Comparison of ENCODE assay signal across 33 cellular contexts in genomic region chr11:99410636-99411035, GRCh38.
"Had no signal": no experiment of that assay in that cellular context is flagged by ENCODE, and none has a peak within 500 bp of the region (broad histone marks: within the 10 kb centered on the region; RNA-seq: fewer than 3 reads in every experiment).

No MANE protein-coding gene starts in this region.

- FAIRE-seq: astrocyte, bronchial epithelial cell had no signal

- H3K4me1 ChIP-seq: esophagus muscularis mucosa, foreskin keratinocyte, gastroesophageal sphincter had no signal

- H3K4me3 ChIP-seq: coronary artery, dorsolateral prefrontal cortex, esophagus muscularis mucosa, gastroesophageal sphincter had no signal

- H3K36me3 ChIP-seq: brain microvascular endothelial cell, esophagus muscularis mucosa, gastroesophageal sphincter, WERI-Rb-1 had no signal

- H3K27me3 ChIP-seq: brain microvascular endothelial cell, esophagus muscularis mucosa, foreskin keratinocyte, gastroesophageal sphincter had no signal

- H3K36me3 Mint-ChIP-seq: activated naive CD8-positive, alpha-beta T cell had no signal

- H3K4me3 Mint-ChIP-seq: activated B cell treated with CpG ODN at 0.5 μM for 24 hours; activated CD8-positive, alpha-beta T cell treated with anti-CD3 and anti-CD28 coated beads for 36 hours; activated naive CD8-positive, alpha-beta T cell; activated T-cell treated with anti-CD3 and anti-CD28 coated beads, Interleukin-2, amount 50 U/mL, for 4 hours; activated T-helper 17 cell treated with anti-CD3 and anti-CD28 coated beads, Interleukin-2, amount 50 U/mL, for 72 hours; central memory CD8-positive, alpha-beta T cell; dendritic cell treated with granulocyte-macrophage colony-stimulating factor and Interleukin-4, amounts not matched to agents 40 ng/mL and 50 ng/mL, for 4 days; endodermal cell; T-helper 17 cell; T-helper 2 cell treated with Interferon-gamma antibody and Interleukin-4, amounts not matched to agents 5 μg/mL and 100 μg/mL, for 36 hours had no signal

- H3K27ac Mint-ChIP-seq: activated B cell treated with CpG ODN at 0.5 μM for 24 hours; activated CD8-positive, alpha-beta T cell treated with anti-CD3 and anti-CD28 coated beads for 36 hours; activated naive CD8-positive, alpha-beta T cell; activated T-helper 17 cell treated with anti-CD3 and anti-CD28 coated beads, Interleukin-2, amount 50 U/mL, for 72 hours; dendritic cell treated with granulocyte-macrophage colony-stimulating factor and Interleukin-4, amounts not matched to agents 40 ng/mL and 50 ng/mL, for 4 days; endodermal cell; T-helper 17 cell; T-helper 2 cell treated with Interferon-gamma antibody and Interleukin-4, amounts not matched to agents 5 μg/mL and 100 μg/mL, for 36 hours had no signal

- H3K4me1 Mint-ChIP-seq: activated B cell treated with CpG ODN at 0.5 μM for 24 hours; activated T-helper 17 cell treated with anti-CD3 and anti-CD28 coated beads, Interleukin-2, amount 50 U/mL, for 72 hours; central memory CD8-positive, alpha-beta T cell; endodermal cell; T-helper 17 cell had no signal

- H3K27me3 Mint-ChIP-seq: activated B cell treated with CpG ODN at 0.5 μM for 24 hours; activated CD8-positive, alpha-beta T cell treated with anti-CD3 and anti-CD28 coated beads for 36 hours; activated naive CD8-positive, alpha-beta T cell; activated T-helper 17 cell treated with anti-CD3 and anti-CD28 coated beads, Interleukin-2, amount 50 U/mL, for 72 hours; central memory CD8-positive, alpha-beta T cell; dendritic cell treated with granulocyte-macrophage colony-stimulating factor and Interleukin-4, amounts not matched to agents 40 ng/mL and 50 ng/mL, for 4 days; T-helper 17 cell had no signal

- H3K9me3 ChIP-seq: esophagus muscularis mucosa, gastroesophageal sphincter had no signal

- DNase-seq: activated B cell treated with CpG ODN at 0.5 μM for 24 hours; activated CD4-positive, alpha-beta T cell treated with anti-CD3 and anti-CD28 coated beads for 48 hours; activated CD4-positive, alpha-beta T cell treated with anti-CD3 and anti-CD28 coated beads, Interleukin-2, amount 50 U/mL, for 1 hour; activated CD4-positive, alpha-beta T cell treated with anti-CD3 and anti-CD28 coated beads, Interleukin-2, amount 50 U/mL, for 48 hours; activated CD8-positive, alpha-beta memory T cell treated with anti-CD3 and anti-CD28 coated beads for 24 hours; activated CD8-positive, alpha-beta T cell treated with anti-CD3 and anti-CD28 coated beads for 36 hours; activated effector memory CD4-positive, alpha-beta T cell treated with Interleukin-2 at 50 U/mL for 16 hours; activated gamma-delta T cell treated with Interleukin-2 at 50 U/mL for 16 hours; activated naive CD4-positive, alpha-beta T cell treated with anti-CD3 and anti-CD28 coated beads, Interleukin-2, amount 50 U/mL, for 16 hours; activated naive CD4-positive, alpha-beta T cell treated with Interleukin-2 at 50 U/mL for 16 hours; activated T-cell treated with anti-CD3 and anti-CD28 coated beads, Interleukin-2, amount 50 U/mL, for 4 hours; amniotic stem cell; anterior cingulate cortex; brain microvascular endothelial cell; dorsolateral prefrontal cortex; effector memory CD4-positive, alpha-beta T cell; endodermal cell; foreskin keratinocyte; T-helper 1 cell; T-helper 17 cell; T1000; WERI-Rb-1 had no signal

- ATAC-seq: activated CD4-positive, CD25-positive, alpha-beta regulatory T cell treated with anti-CD3 and anti-CD28 coated beads, Interleukin-2, amount 50 U/mL, for 24 hours; activated CD8-positive, alpha-beta T cell treated with anti-CD3 and anti-CD28 coated beads for 36 hours; activated T-cell treated with anti-CD3 and anti-CD28 coated beads, Interleukin-2, amount 50 U/mL, for 4 hours; activated T-helper 17 cell treated with anti-CD3 and anti-CD28 coated beads, Interleukin-2, amount 50 U/mL, for 72 hours; foreskin keratinocyte; gastroesophageal sphincter; T-helper 17 cell had no signal

- H3K27ac ChIP-seq: brain microvascular endothelial cell, coronary artery, dorsolateral prefrontal cortex, esophagus muscularis mucosa, foreskin keratinocyte, gastroesophageal sphincter, WERI-Rb-1 had no signal

- H3K9me3 Mint-ChIP-seq: endodermal cell had no signal
